18 cellular contexts compared by ENCODE assay signal in genomic region chrX:134569306-134569705, GRCh38.
DNase-seq lines count a peak whose midpoint lies in the region; ATAC-seq and TF ChIP-seq lines count a peak whose summit lies in the region.
"Had no signal": no experiment of that assay in that cellular context is flagged by ENCODE, and none has a peak within 500 bp of the region (broad histone marks: within the 10 kb centered on the region; RNA-seq: fewer than 3 reads in every experiment).

No MANE protein-coding gene starts in this region.

- intact Hi-C loops in IMR-90 (cut with micrococcal nuclease) (no loop called here), Panc1 (cut with micrococcal nuclease; ENCODE audit: unreplicated experiment) (no loop called here), posterior vena cava (cut with DNase I) (no loop called here)

- H2AK9ac ChIP-seq in IMR-90 (replicated peaks; ENCODE audit: low read depth, low read length, poor library complexity), result no peak overlapping the region

- H3K9me3 ChIP-seq in IMR-90 (ENCODE audit: control insufficient read depth, insufficient read depth, low read length), result no peaks in the 10 kb centered on the region
- H3K9me3 ChIP-seq in Panc1 (ENCODE audit: control insufficient read depth, insufficient read depth, low read depth, low read length), result no peaks in the 10 kb centered on the region
- H3K9me3 ChIP-seq: Caco-2 had no signal

- POLR2A ChIA-PET in IMR-90 (lab: Charles Lee; ENCODE audit: unreplicated experiment), result no interaction called here
- POLR2A ChIA-PET in Panc1 (lab: Charles Lee), result interaction anchor here (0.5 to 0.7 kb wide), 2 partner anchors 29 to 67 kb away, joined by 5 to 9 read pairs; no protein-coding TSS in a partner anchor

- ATAC-seq in IMR-90 (ENCODE audit: low read depth), result no peak
- ATAC-seq in Panc1, result no peak
- ATAC-seq in HG02852 (IDR thresholded peaks at IDR 0.05; ENCODE audit: unreplicated experiment), result no peak
- ATAC-seq in HG03039 (IDR thresholded peaks at IDR 0.05; ENCODE audit: unreplicated experiment), result no peak
- ATAC-seq: HCT116, HepG2 had no signal

- BruUV-seq in IMR-90 (replicated peaks; lab: Mats Ljungman, UMichigan) (no TSS peak), Panc1 (replicated peaks; lab: Mats Ljungman, UMichigan) (no TSS peak)

- H3K4me2 ChIP-seq in IMR-90 (ENCODE audit: low read depth, low read length), result no peak overlapping the region
- H3K4me2 ChIP-seq: GM23338, KMS-11 had no signal

- TF ChIP-seq CTCF in IMR-90 (conservative IDR thresholded peaks at IDR 0.05; ENCODE audit: low read depth, low read length), result no peak
- no peak for TF ChIP-seq CTCF in Panc1 (IDR thresholded peaks at IDR 0.05)
- TF ChIP-seq CTCF in endothelial cell (IDR thresholded peaks at IDR 0.05; ENCODE audit: unreplicated experiment), result no peak

- no peak overlapping the region for H3K56ac ChIP-seq in IMR-90 (ENCODE audit: extremely low read depth, insufficient read depth, low read length)

- no peak for TF ChIP-seq POLR2A in IMR-90 (IDR thresholded peaks at IDR 0.05; ENCODE audit: low read depth, low read length)

- no peak overlapping the region for H2BK5ac ChIP-seq in IMR-90 (ENCODE audit: low read depth, low read length, poor library complexity, severe bottlenecking)

- CTCF ChIA-PET in IMR-90 (lab: Yijun Ruan, JAX), result no interaction called here
- CTCF ChIA-PET in Panc1 (lab: Charles Lee), result interaction anchor here (1.0 kb wide), 1 partner anchor 16 kb away, joined by 5 read pairs; no protein-coding TSS in a partner anchor

- H3K4me3 ChIP-seq in IMR-90 (ENCODE audit: insufficient read depth, low read depth, low read length) (no peak overlapping the region), Panc1 (ENCODE audit: low read depth in 2 of 2, low read length in 2 of 2) (no peak overlapping the region)
- H3K4me3 ChIP-seq: GM23338 had no signal

- peaks cover 28% of the 10 kb centered on the region for H3K4me1 Mint-ChIP-seq in endothelial cell (ENCODE audit: unreplicated experiment)

- dilution Hi-C loops in IMR-90 (cut with HindIII; ENCODE audit: low sequenced_read_pairs, unreplicated experiment), result no loop called here

- H3K9ac ChIP-seq in IMR-90 (ENCODE audit: low read depth, low read length), result no peak overlapping the region
- H3K9ac ChIP-seq: KMS-11 had no signal

- peak overlapping the region; percentile 49; the same call in 1 of the 2 replicates for H2BK20ac ChIP-seq in IMR-90 (ENCODE audit: low read depth, low read length)

- TF ChIP-seq RAD21 in IMR-90 (IDR thresholded peaks at IDR 0.05; ENCODE audit: low read length), result no peak

- no peak overlapping the region for H3K23ac ChIP-seq in IMR-90 (ENCODE audit: low read depth, low read length)

- H3K4me3 Mint-ChIP-seq in endothelial cell (ENCODE audit: unreplicated experiment), result no peak overlapping the region
- H3K4me3 Mint-ChIP-seq: CD4-positive, alpha-beta T cell; GM23338 had no signal

- no peak overlapping the region for H2BK15ac ChIP-seq in IMR-90 (ENCODE audit: low read depth, low read length)

- WGBS in IMR-90 (ENCODE audit: extremely low coverage in 2 of 2, insufficient read length in 1 of 2), 2 experiments, result no CpG with 5 or more reads among the region's 3 CpGs

- H3K9me1 ChIP-seq in IMR-90 (ENCODE audit: insufficient read depth, low read length), result peaks cover 6% of the 10 kb centered on the region; the same call in 1 of the 2 replicates

- no peak overlapping the region for H3K4ac ChIP-seq in IMR-90 (ENCODE audit: low read depth, low read length)

- in situ Hi-C loops in IMR-90 (cut with MboI; ENCODE audit: low sequenced_read_pairs) (no loop called here), Panc1 (cut with HindIII; ENCODE audit: low pct_unique_long_range_greater_than_20kb, low sequenced_read_pairs) (no loop called here)

- H3K9me3 Mint-ChIP-seq in endothelial cell (ENCODE audit: unreplicated experiment), result no peaks in the 10 kb centered on the region
- H3K9me3 Mint-ChIP-seq: CD4-positive, alpha-beta T cell; GM23338 had no signal

- H3K36me3 ChIP-seq in IMR-90 (ENCODE audit: control insufficient read depth, insufficient read depth, low read length) (no peaks in the 10 kb centered on the region), Panc1 (ENCODE audit: control insufficient read depth, insufficient read depth, low read length) (no peaks in the 10 kb centered on the region)

- H3K36me3 Mint-ChIP-seq in endothelial cell (ENCODE audit: low read depth, unreplicated experiment), result no peaks in the 10 kb centered on the region

- peak overlapping the region; percentile 61 for H3K27ac Mint-ChIP-seq in endothelial cell (ENCODE audit: unreplicated experiment)
- H3K27ac Mint-ChIP-seq: CD4-positive, alpha-beta T cell had no signal

- H3K4me1 ChIP-seq in IMR-90 (ENCODE audit: control insufficient read depth, insufficient read depth, low read length) (peaks cover 3% of the 10 kb centered on the region; the same call in 1 of the 2 replicates), Panc1 (ENCODE audit: control insufficient read depth, insufficient read depth, low read length) (peaks cover 51% of the 10 kb centered on the region)
- H3K4me1 ChIP-seq: Caco-2 had no signal

- H4K20me1 ChIP-seq in IMR-90 (ENCODE audit: insufficient read depth, low read length), result no peaks in the 10 kb centered on the region; the same call in 1 of the 2 replicates

- peak overlapping the region; percentile 18; the same call in 1 of the 2 replicates for H3K18ac ChIP-seq in IMR-90 (ENCODE audit: low read depth, low read length)

- no peak overlapping the region for H2AFZ ChIP-seq in IMR-90 (replicated peaks; ENCODE audit: low read length, poor library complexity)
- H2AFZ ChIP-seq: GM23338 had no signal

- H3K79me1 ChIP-seq in IMR-90 (ENCODE audit: low read depth in 1 of 2, low read length in 2 of 2), result no peaks in the 10 kb centered on the region

- no peak overlapping the region for H4K8ac ChIP-seq in IMR-90 (ENCODE audit: low read depth in 2 of 2, low read length in 2 of 2)

- H2AK5ac ChIP-seq in IMR-90 (ENCODE audit: low read depth, low read length), result no peak overlapping the region

- no peak overlapping the region for H3K27ac ChIP-seq in IMR-90 (ENCODE audit: insufficient read depth, low read length)
- peak overlapping the region; percentile 26; the same call in 1 of the 2 replicates for H3K27ac ChIP-seq in Panc1 (ENCODE audit: low read length)
- H3K27ac ChIP-seq: C4-2B, KMS-11 had no signal

- no peak overlapping the region; the same call in 1 of the 2 replicates for H3K14ac ChIP-seq in IMR-90 (replicated peaks; ENCODE audit: low read depth, low read length)

- H4K5ac ChIP-seq in IMR-90 (ENCODE audit: low read depth, low read length), result no peak overlapping the region

- H3K27me3 ChIP-seq in IMR-90 (ENCODE audit: control insufficient read depth, insufficient read depth, low read length), result no peaks in the 10 kb centered on the region
- H3K27me3 ChIP-seq in Panc1 (ENCODE audit: control insufficient read depth, insufficient read depth, low read length), result no peaks in the 10 kb centered on the region

- DNase-seq in IMR-90 (no peak), Panc1 (ENCODE audit: low read depth, low spot score) (no peak), endothelial cell (ENCODE audit: low spot score) (no peak), posterior vena cava (ENCODE audit: low spot score) (no peak), NOMO-1 treated with DMSO at 0.1 percent for 48 hours (lab: John Stamatoyannopoulos, UW; ENCODE audit: unreplicated experiment) (no peak)
- DNase-seq: AML-193; Caco-2; CD4-positive, alpha-beta T cell; DMS153; DMS79; GDM1 had no signal

- H2BK120ac ChIP-seq in IMR-90 (ENCODE audit: low read depth, low read length), result 0 out of 2 replicates have a peak overlapping the region, but pooled peaks have one; percentile 29

- no peak overlapping the region for H4K91ac ChIP-seq in IMR-90 (ENCODE audit: insufficient read depth, low read depth, low read length)

- peaks cover 2% of the 10 kb centered on the region for H3K27me3 Mint-ChIP-seq in endothelial cell (ENCODE audit: unreplicated experiment)
- H3K27me3 Mint-ChIP-seq: CD4-positive, alpha-beta T cell had no signal

TF ChIP-seq in IMR-90, 13 proteins besides CTCF, POLR2A, EP300 and RAD21:
- TF ChIP-seq USF2 (IDR thresholded peaks at IDR 0.05; ENCODE audit: low read depth, low read length) (no peak), RFX5 (IDR thresholded peaks at IDR 0.05; ENCODE audit: low read depth, low read length) (no peak), MAFK (IDR thresholded peaks at IDR 0.05; ENCODE audit: low read depth, low read length) (no peak), MAZ (IDR thresholded peaks at IDR 0.05; ENCODE audit: borderline replicate concordance, low read depth, low read length) (no peak), SMC3 (IDR thresholded peaks at IDR 0.05; ENCODE audit: low read depth, low read length) (no peak), FOS (IDR thresholded peaks at IDR 0.05; ENCODE audit: low read depth, low read length) (no peak), RCOR1 (IDR thresholded peaks at IDR 0.05; ENCODE audit: insufficient replicate concordance, low read length) (no peak), CHD1 (IDR thresholded peaks at IDR 0.05; ENCODE audit: low read depth, low read length) (no peak), BHLHE40 (IDR thresholded peaks at IDR 0.05; ENCODE audit: low read depth, low read length) (no peak), ELK1 (IDR thresholded peaks at IDR 0.05; ENCODE audit: borderline replicate concordance, low read depth, low read length) (no peak), MXI1 (IDR thresholded peaks at IDR 0.05; ENCODE audit: borderline replicate concordance, low read depth, low read length) (no peak), NFE2L2 (IDR thresholded peaks at IDR 0.05; ENCODE audit: low read depth, low read length) (no peak), CEBPB (IDR thresholded peaks at IDR 0.05; ENCODE audit: low read depth, low read length) (no peak)
